ENCODE assay signal across 8 cellular contexts in the genomic region with DNA sequence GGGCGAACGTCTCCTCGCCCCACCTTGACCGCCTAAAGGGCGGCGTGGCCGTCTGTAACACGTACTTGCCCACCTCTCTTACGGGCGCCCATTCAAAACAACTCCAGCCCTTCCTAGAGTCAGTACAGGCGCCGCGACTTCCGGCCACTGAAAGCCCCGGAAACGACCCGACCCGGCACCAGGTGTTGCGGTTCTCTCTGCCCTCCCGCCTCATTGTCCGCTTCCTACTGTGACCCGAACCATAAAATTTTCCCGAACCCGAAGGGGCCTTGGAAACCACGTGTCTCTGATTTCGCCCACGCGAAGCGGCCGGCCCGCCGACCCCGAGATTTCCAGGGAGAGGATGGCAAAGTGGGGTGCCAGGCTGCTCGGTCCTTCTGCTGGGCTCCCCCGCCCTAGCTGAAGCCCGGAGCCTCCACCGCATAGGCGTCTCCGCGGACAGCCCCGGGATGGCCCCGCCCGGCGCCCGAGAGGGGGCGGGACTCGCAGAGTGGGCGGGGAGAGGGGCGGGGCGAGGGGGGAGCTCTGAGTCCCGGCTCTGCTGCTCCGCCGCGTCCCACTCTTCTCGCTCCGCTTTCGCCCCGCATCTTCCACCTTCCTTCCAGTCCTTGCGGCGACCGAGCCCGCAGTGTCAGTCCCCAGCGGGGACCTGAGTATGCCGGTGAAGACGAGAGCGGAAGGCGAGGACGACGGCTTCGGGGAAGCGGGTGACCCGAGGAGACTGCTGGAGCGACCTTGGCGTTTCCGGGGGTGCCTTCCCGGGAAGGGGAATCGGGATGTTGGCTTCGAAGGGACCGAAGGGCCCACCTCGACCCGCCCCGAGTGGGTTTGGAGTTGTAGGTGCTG. TPM values are rescaled to one million over a fixed set of nuclear protein-coding genes. Genes with fewer than 3 reads are reported as not detected.
DNase-seq lines count a peak whose midpoint lies in the region; ATAC-seq, FAIRE-seq and TF ChIP-seq lines count a peak whose summit lies in the region.

No MANE protein-coding gene starts in this region.

- H3K27ac ChIP-seq in keratinocyte (ENCODE audit: control insufficient read depth, insufficient read depth, low read length) = peak overlapping the region; percentile 94

- peak overlapping the region; percentile 91 for H3K4me2 ChIP-seq in keratinocyte (ENCODE audit: control insufficient read depth, extremely low read depth, insufficient read depth, low read depth, low read length)

- no peaks in the 10 kb centered on the region for H3K9me3 Mint-ChIP-seq in central memory CD8-positive, alpha-beta T cell

- H3K27me3 ChIP-seq in keratinocyte (ENCODE audit: control insufficient read depth, extremely low read depth, insufficient read depth, low read length) = no peaks in the 10 kb centered on the region

- ATAC-seq in GM19025 (IDR thresholded peaks at IDR 0.05; ENCODE audit: low read depth, unreplicated experiment) (peak; percentile 48), HG03342 (IDR thresholded peaks at IDR 0.05; ENCODE audit: unreplicated experiment) (peak; percentile 66)
- peak; percentile 80 to 84 for ATAC-seq in activated CD4-positive, CD25-positive, alpha-beta regulatory T cell treated with anti-CD3 and anti-CD28 coated beads, Interleukin-2, amount 50 U/mL, for 24 hours
- ATAC-seq in central memory CD8-positive, alpha-beta T cell (replicated peaks; ENCODE audit: extremely low read depth, poor library complexity, severe bottlenecking) = peak; percentile 84

- peaks cover 3% of the 10 kb centered on the region for H4K20me1 ChIP-seq in keratinocyte (ENCODE audit: control insufficient read depth, extremely low read depth, insufficient read depth, low read length)

- peaks cover 26% of the 10 kb centered on the region for H3K79me2 ChIP-seq in keratinocyte (ENCODE audit: control insufficient read depth, insufficient read depth, low read length)

- H3K27ac Mint-ChIP-seq in central memory CD8-positive, alpha-beta T cell (ENCODE audit: low read depth) = peak overlapping the region; percentile 99

- peaks cover 34% of the 10 kb centered on the region for H3K4me1 Mint-ChIP-seq in central memory CD8-positive, alpha-beta T cell

- TF ChIP-seq CTCF in keratinocyte (optimal IDR thresholded peaks at IDR 0.05 in 1 of 3, IDR thresholded peaks at IDR 0.05 in 1 of 3, conservative IDR thresholded peaks at IDR 0.05 in 1 of 3; ENCODE audit: extremely low read depth in 1 of 3, insufficient read depth in 2 of 3, low read length in 3 of 3) = no peak

- no peaks in the 10 kb centered on the region for H3K9me1 ChIP-seq in keratinocyte (ENCODE audit: control insufficient read depth, extremely low read depth, insufficient read depth, low read length)

- peak; percentile 92 for DNase-seq in AG08396 (ENCODE audit: low spot score)
- peak; percentile 93 for DNase-seq in NCI-H345 (lab: John Stamatoyannopoulos, UW)
- peak; percentile 84 to 87 for DNase-seq in central memory CD8-positive, alpha-beta T cell (ENCODE audit: low spot score in 2 of 2)
- DNase-seq in keratinocyte (ENCODE audit: low read depth, low spot score) = no peak
- DNase-seq in stimulated activated CD4-positive, alpha-beta T cell treated with anti-CD3 and anti-CD28 coated beads, Interleukin-12 subunit alpha, Interleukin-12 subunit beta, amount 100 ng/mL, for 48 hours (ENCODE audit: low read depth in 2 of 3, low spot score in 1 of 3) = peak; percentile 72 to 78 (median 72)

- FAIRE-seq in keratinocyte (lab: Jason Lieb, UNC) = no peak

- peak overlapping the region; percentile 92 for H3K9ac ChIP-seq in keratinocyte (ENCODE audit: control insufficient read depth, extremely low read depth, insufficient read depth, low read length)

- H3K27me3 Mint-ChIP-seq in central memory CD8-positive, alpha-beta T cell = peaks cover 22% of the 10 kb centered on the region

- dilution Hi-C loops in keratinocyte (cut with MboI; ENCODE audit: extremely low pct_ligation_motif_present, low sequenced_read_pairs) = no loop called here

- peaks cover 11% of the 10 kb centered on the region for H3K4me1 ChIP-seq in keratinocyte (ENCODE audit: control insufficient read depth, extremely low read depth, insufficient read depth, low read length)

- H3K36me3 ChIP-seq in keratinocyte (ENCODE audit: control insufficient read depth in 2 of 2, extremely low read depth in 1 of 2, insufficient read depth in 2 of 2, low read length in 2 of 2) = peaks cover 9 to 12% of the 10 kb centered on the region in 2 experiments

- H3K36me3 Mint-ChIP-seq in central memory CD8-positive, alpha-beta T cell (ENCODE audit: insufficient read depth) = peaks cover 16% of the 10 kb centered on the region

- peak overlapping the region; percentile 80 to 93 (median 93) for H3K4me3 ChIP-seq in keratinocyte (ENCODE audit: control insufficient read depth in 2 of 3, extremely low read depth in 1 of 3, insufficient read depth in 2 of 3, low read depth in 1 of 3, low read length in 3 of 3)

- H3K4me3 Mint-ChIP-seq in central memory CD8-positive, alpha-beta T cell = peak overlapping the region; percentile 99

- H2AFZ ChIP-seq in keratinocyte (ENCODE audit: control insufficient read depth, low read length) = peak overlapping the region; percentile 89

- no peaks in the 10 kb centered on the region for H3K9me3 ChIP-seq in keratinocyte (ENCODE audit: control insufficient read depth, low read depth, low read length)

RNA-seq across cellular contexts. Expression of a gene that starts 0.7 kb away (rescaled TPM):
- polyA plus RNA-seq in keratinocyte = 61.3 to 71.3 TPM (median 68.7 TPM) in 3 replicates
- 12.9 TPM for polyA plus RNA-seq in keratinocyte (2011; ENCODE audit: low read depth)
- 40.6 and 68.8 TPM in 2 replicates for polyA plus RNA-seq in keratinocyte (2011; cell fraction: cytosol; rRNA removed)
- polyA plus RNA-seq in keratinocyte (2011; cell fraction: nucleus; rRNA removed) = 71.2 and 78.4 TPM in 2 replicates
- polyA plus RNA-seq in keratinocyte (2012; ENCODE audit: low replicate concordance) = 26.6 and 60.0 TPM in 2 replicates
- 48.2 to 64.8 TPM (median 49.7 TPM) in 3 replicates for polyA minus RNA-seq in keratinocyte
- polyA minus RNA-seq in keratinocyte (2011; cell fraction: cytosol; rRNA and poly(A)+ RNA removed) = 79.8 TPM
- polyA minus RNA-seq in keratinocyte (2011; cell fraction: nucleus; rRNA and poly(A)+ RNA removed) = 30.1 and 30.7 TPM in 2 replicates

RNA-seq across cellular contexts. Expression of a gene that starts 21.0 kb away (rescaled TPM):
- polyA plus RNA-seq in keratinocyte = 28.9 to 77.4 TPM (median 67.4 TPM) in 3 replicates
- 191 TPM for polyA plus RNA-seq in keratinocyte (2011; ENCODE audit: low read depth)
- 131 and 203 TPM in 2 replicates for polyA plus RNA-seq in keratinocyte (2011; cell fraction: cytosol; rRNA removed)
- 209 and 300 TPM in 2 replicates for polyA plus RNA-seq in keratinocyte (2011; cell fraction: nucleus; rRNA removed)
- 59.4 and 461 TPM in 2 replicates for polyA plus RNA-seq in keratinocyte (2012; ENCODE audit: low replicate concordance)
- polyA minus RNA-seq in keratinocyte = 24.6 to 108 TPM (median 50.3 TPM) in 3 replicates
- 101 TPM for polyA minus RNA-seq in keratinocyte (2011; cell fraction: cytosol; rRNA and poly(A)+ RNA removed)
- polyA minus RNA-seq in keratinocyte (2011; cell fraction: nucleus; rRNA and poly(A)+ RNA removed) = 71.9 and 103 TPM in 2 replicates

RNA-seq across cellular contexts. Expression of a gene that starts 31.9 kb away (rescaled TPM):
- polyA plus RNA-seq in keratinocyte = 35.9 to 89.0 TPM (median 50.9 TPM) in 3 replicates
- 10.4 TPM for polyA plus RNA-seq in keratinocyte (2011; ENCODE audit: low read depth)
- 52.8 and 158 TPM in 2 replicates for polyA plus RNA-seq in keratinocyte (2011; cell fraction: cytosol; rRNA removed)
- polyA plus RNA-seq in keratinocyte (2011; cell fraction: nucleus; rRNA removed) = 24.0 and 27.2 TPM in 2 replicates
- polyA plus RNA-seq in keratinocyte (2012; ENCODE audit: low replicate concordance) = 69.5 and 195 TPM in 2 replicates
- 8.2 to 24.0 TPM (median 11.0 TPM) in 3 replicates for polyA minus RNA-seq in keratinocyte
- 158 TPM for polyA minus RNA-seq in keratinocyte (2011; cell fraction: cytosol; rRNA and poly(A)+ RNA removed)
- polyA minus RNA-seq in keratinocyte (2011; cell fraction: nucleus; rRNA and poly(A)+ RNA removed) = 15.7 and 17.5 TPM in 2 replicates
